21 cellular contexts compared by ENCODE assay signal in genomic region chr11:16468735-16469446, GRCh38.
"Had no signal": no experiment of that assay in that cellular context is flagged by ENCODE, and none has a peak within 500 bp of the region (broad histone marks: within the 10 kb centered on the region; RNA-seq: fewer than 3 reads in every experiment).

No MANE protein-coding gene starts in this region.

- H3K27me3 ChIP-seq: adrenal gland, foreskin keratinocyte, pancreas, transverse colon, vagina had no signal

- H3K4me1 ChIP-seq: adrenal gland, foreskin keratinocyte, pancreas, transverse colon had no signal

- H3K36me3 ChIP-seq: adrenal gland, pancreas, transverse colon, vagina had no signal

- H3K4me3 Mint-ChIP-seq: activated T-cell treated with anti-CD3 and anti-CD28 coated beads, Interleukin-2, amount 50 U/mL, for 72 hours; effector memory CD8-positive, alpha-beta T cell; naive thymus-derived CD8-positive, alpha-beta T cell had no signal

- FAIRE-seq: pancreas had no signal

- H3K4me1 Mint-ChIP-seq: naive thymus-derived CD8-positive, alpha-beta T cell had no signal

- H3K27ac ChIP-seq: adrenal gland, foreskin keratinocyte, pancreas, transverse colon, vagina, VCaP had no signal

- DNase-seq: activated CD4-positive, alpha-beta T cell treated with anti-CD3 and anti-CD28 coated beads, Interleukin-2, amount 50 U/mL, for 1 hour; activated CD4-positive, CD25-positive, alpha-beta regulatory T cell treated with anti-CD3 and anti-CD28 coated beads, Interleukin-2, amount 50 U/mL, for 72 hours; activated effector memory CD4-positive, alpha-beta T cell treated with anti-CD3 and anti-CD28 coated beads, Interleukin-2, amount 50 U/mL, for 16 hours; activated naive CD4-positive, alpha-beta T cell treated with anti-CD3 and anti-CD28 coated beads, Interleukin-2, amount 50 U/mL, for 16 hours; activated T-cell treated with anti-CD3 and anti-CD28 coated beads, Interleukin-2, amount 50 U/mL, for 72 hours; adrenal gland; effector memory CD8-positive, alpha-beta T cell; foreskin keratinocyte; head of caudate nucleus; mesendoderm; naive thymus-derived CD8-positive, alpha-beta T cell; pancreas; stimulated activated CD4-positive, alpha-beta T cell treated with anti-CD3 and anti-CD28 coated beads, Interleukin-12 subunit alpha, Interleukin-12 subunit beta, amount 100 ng/mL, for 4 hours; stimulated activated CD4-positive, alpha-beta T cell treated with anti-CD3 and anti-CD28 coated beads, Interleukin-1b, Interleukin-23, amount 100 ng/mL, for 48 hours; stimulated activated CD8-positive, alpha-beta memory T cell treated with anti-CD3 and anti-CD28 coated beads, Interleukin-4, amount 100 ng/mL, for 48 hours; stimulated activated naive CD4-positive, alpha-beta T cell; SW 1271; T-helper 2 cell; transverse colon had no signal

- H3K27ac Mint-ChIP-seq: activated T-cell treated with anti-CD3 and anti-CD28 coated beads, Interleukin-2, amount 50 U/mL, for 72 hours; effector memory CD8-positive, alpha-beta T cell; naive thymus-derived CD8-positive, alpha-beta T cell had no signal

- H3K36me3 Mint-ChIP-seq: naive thymus-derived CD8-positive, alpha-beta T cell had no signal

- H3K27me3 Mint-ChIP-seq: effector memory CD8-positive, alpha-beta T cell had no signal

- H3K4me3 ChIP-seq: adrenal gland, pancreas, transverse colon, vagina had no signal

- ATAC-seq: activated T-cell treated with anti-CD3 and anti-CD28 coated beads, Interleukin-2, amount 50 U/mL, for 72 hours; effector memory CD8-positive, alpha-beta T cell; foreskin keratinocyte; naive thymus-derived CD8-positive, alpha-beta T cell; pancreas had no signal

- H3K9me3 ChIP-seq: adrenal gland, pancreas, transverse colon, vagina had no signal
